ENCODE assay signal across 8 cellular contexts in genomic region chr7:19708397-19709248, GRCh38. TPM values are rescaled to one million over a fixed set of nuclear protein-coding genes. Genes with fewer than 3 reads are reported as not detected.
DNase-seq lines count a peak whose midpoint lies in the region; ATAC-seq and TF ChIP-seq lines count a peak whose summit lies in the region.

Gene POLR1F, minus strand, starts transcription at chr7:19709037. Its CDS starts 21 bp downstream, at chr7:19709016.

- ATAC-seq in GM21737 (IDR thresholded peaks at IDR 0.05; ENCODE audit: unreplicated experiment) (peak; percentile 99), Panc1 (peak; percentile 99)
- peak; percentile 98 to 99 for ATAC-seq in activated T-cell treated with anti-CD3 and anti-CD28 coated beads, Interleukin-2, amount 50 U/mL, for 4 hours

- H3K4me3 Mint-ChIP-seq in activated T-cell treated with anti-CD3 and anti-CD28 coated beads, Interleukin-2, amount 50 U/mL, for 4 hours, result peak within 1 kb of the TSS; percentile 94

- DNase-seq in Panc1 (ENCODE audit: low read depth, low spot score) (peak; percentile 96), esophagus muscularis mucosa (ENCODE audit: extremely low spot score) (peak; percentile 97)
- peak; percentile 91 for DNase-seq in activated T-cell treated with anti-CD3 and anti-CD28 coated beads, Interleukin-2, amount 50 U/mL, for 4 hours
- peak; percentile 86 to 91 for DNase-seq in stimulated activated CD8-positive, alpha-beta memory T cell treated with anti-CD3 and anti-CD28 coated beads, Interleukin-7, amount 100 ng/mL, for 4 hours (ENCODE audit: low read depth in 2 of 2)

- CTCF ChIA-PET in Panc1 (lab: Charles Lee), result interaction anchor here (0.6 to 1.4 kb wide), 5 partner anchors 622 to 1043 kb away, joined by 3 to 6 read pairs (median 4); no protein-coding TSS in a partner anchor

- H3K4me3 ChIP-seq in DOHH2 (ENCODE audit: low read length) (peak within 1 kb of the TSS; percentile 96), KMS-11 (IDR thresholded peaks at IDR 0.05; ENCODE audit: insufficient read depth, low read depth, low read length) (peak within 1 kb of the TSS; percentile 83), Panc1 (ENCODE audit: low read depth in 2 of 2, low read length in 2 of 2) (peak within 1 kb of the TSS; percentile 94 to 98), esophagus muscularis mucosa (peak within 1 kb of the TSS; percentile 81 to 94 (median 88)), muscle layer of duodenum (ENCODE audit: low read depth in 1 of 2, low read length in 2 of 2) (peak within 1 kb of the TSS; percentile 99)

- in situ Hi-C loops in Panc1 (cut with HindIII; ENCODE audit: low pct_unique_long_range_greater_than_20kb, low sequenced_read_pairs), result no loop called here

- WGBS in esophagus muscularis mucosa, result under 1% methylated on average over 50 of the region's 56 CpGs

- H3K79me2 ChIP-seq in DOHH2 (ENCODE audit: control insufficient read depth, low read length), result peaks cover 52% of the 10 kb centered on the region
- H3K79me2 ChIP-seq in KMS-11 (ENCODE audit: insufficient read depth, low read depth), result peaks cover 52% of the 10 kb centered on the region

- intact Hi-C loops in Panc1 (cut with micrococcal nuclease; ENCODE audit: unreplicated experiment) (no loop called here), esophagus muscularis mucosa (cut with DNase I) (no loop called here)

- peaks cover 3% of the 10 kb centered on the region for H3K36me3 Mint-ChIP-seq in activated T-cell treated with anti-CD3 and anti-CD28 coated beads, Interleukin-2, amount 50 U/mL, for 4 hours (ENCODE audit: insufficient read depth)

- no peak for TF ChIP-seq EP300 in esophagus muscularis mucosa (IDR thresholded peaks at IDR 0.05)

- no peaks in the 10 kb centered on the region for H3K27me3 Mint-ChIP-seq in activated T-cell treated with anti-CD3 and anti-CD28 coated beads, Interleukin-2, amount 50 U/mL, for 4 hours (ENCODE audit: low read depth)

- no peaks in the 10 kb centered on the region for H3F3A ChIP-seq in DOHH2 (ENCODE audit: control insufficient read depth, insufficient read depth)

- no peak within 1 kb of the TSS for H3K27ac ChIP-seq in DOHH2 (ENCODE audit: low read depth, low read length)
- peak within 1 kb of the TSS; percentile 58 for H3K27ac ChIP-seq in KMS-11
- peak within 1 kb of the TSS; percentile 90 for H3K27ac ChIP-seq in Panc1 (ENCODE audit: low read length)
- H3K27ac ChIP-seq in esophagus muscularis mucosa (replicated peaks in 1 of 4), result peak within 1 kb of the TSS; percentile 71 to 86 (median 75)
- H3K27ac ChIP-seq in muscle layer of duodenum (ENCODE audit: low read length), result peak within 1 kb of the TSS; percentile 89

- TF ChIP-seq CTCF in DOHH2 (IDR thresholded peaks at IDR 0.05; ENCODE audit: low read depth, low read length, poor library complexity, severe bottlenecking) (peak; percentile 99), KMS-11 (conservative IDR thresholded peaks at IDR 0.05; ENCODE audit: low read depth, low read length) (peak; percentile 94), Panc1 (IDR thresholded peaks at IDR 0.05) (peak; percentile 97), esophagus muscularis mucosa (IDR thresholded peaks at IDR 0.05) (peak; percentile 89 to 96 (median 93))

- H3K9me2 ChIP-seq in DOHH2 (replicated peaks; ENCODE audit: control insufficient read depth, low read length), result no peaks in the 10 kb centered on the region

- BruUV-seq in Panc1 (replicated peaks; lab: Mats Ljungman, UMichigan), result no TSS peak

- no peaks in the 10 kb centered on the region for H3K9me3 Mint-ChIP-seq in activated T-cell treated with anti-CD3 and anti-CD28 coated beads, Interleukin-2, amount 50 U/mL, for 4 hours

- H3K4me1 Mint-ChIP-seq in activated T-cell treated with anti-CD3 and anti-CD28 coated beads, Interleukin-2, amount 50 U/mL, for 4 hours (ENCODE audit: low read depth), result peaks cover 49% of the 10 kb centered on the region

- peak within 1 kb of the TSS; percentile 87 for H2AFZ ChIP-seq in KMS-11 (ENCODE audit: low read depth)

- H4K20me1 ChIP-seq in DOHH2 (ENCODE audit: control insufficient read depth, insufficient read depth, low read depth, low read length) (peaks cover 16% of the 10 kb centered on the region), KMS-11 (ENCODE audit: insufficient read depth) (no peaks in the 10 kb centered on the region)

- H3K27me3 ChIP-seq in DOHH2 (ENCODE audit: control insufficient read depth, low read length), result no peaks in the 10 kb centered on the region
- no peaks in the 10 kb centered on the region for H3K27me3 ChIP-seq in KMS-11 (ENCODE audit: insufficient read depth, low read depth)
- H3K27me3 ChIP-seq in Panc1 (ENCODE audit: control insufficient read depth, insufficient read depth, low read length), result no peaks in the 10 kb centered on the region; the same call in 1 of the 2 replicates
- no peaks in the 10 kb centered on the region for H3K27me3 ChIP-seq in esophagus muscularis mucosa
- no peaks in the 10 kb centered on the region for H3K27me3 ChIP-seq in muscle layer of duodenum (ENCODE audit: low read depth, low read length)

- H3K36me3 ChIP-seq in DOHH2 (ENCODE audit: control insufficient read depth, low read length) (peaks cover 17% of the 10 kb centered on the region), KMS-11 (ENCODE audit: insufficient read depth) (no peaks in the 10 kb centered on the region), Panc1 (ENCODE audit: control insufficient read depth, insufficient read depth, low read length) (no peaks in the 10 kb centered on the region), esophagus muscularis mucosa (peaks cover 0 to under 1% (median 0%) of the 10 kb centered on the region in 4 donors), muscle layer of duodenum (ENCODE audit: control insufficient read depth in 1 of 2, insufficient read depth in 2 of 2, low read length in 2 of 2) (peaks cover 0 to 3% of the 10 kb centered on the region in 2 donors)

- H3K9ac ChIP-seq in KMS-11, result peak within 1 kb of the TSS; percentile 81

- TF ChIP-seq POLR2A in esophagus muscularis mucosa (IDR thresholded peaks at IDR 0.05; ENCODE audit: low read depth), result peak; percentile 61

- H3K4me1 ChIP-seq in DOHH2 (ENCODE audit: control insufficient read depth, low read length), result peaks cover 23% of the 10 kb centered on the region
- H3K4me1 ChIP-seq in KMS-11 (ENCODE audit: low read depth, poor library complexity, severe bottlenecking), result peaks cover 26% of the 10 kb centered on the region
- peaks cover 23% of the 10 kb centered on the region for H3K4me1 ChIP-seq in Panc1 (ENCODE audit: control insufficient read depth, insufficient read depth, low read length)
- peaks cover 19 to 31% (median 27%) of the 10 kb centered on the region in 4 donors for H3K4me1 ChIP-seq in esophagus muscularis mucosa
- H3K4me1 ChIP-seq in muscle layer of duodenum (ENCODE audit: control insufficient read depth in 1 of 2, insufficient read depth in 2 of 2, low read length in 2 of 2), result peaks cover 15 to 22% of the 10 kb centered on the region in 2 donors

- no peaks in the 10 kb centered on the region for H3K9me3 ChIP-seq in DOHH2 (ENCODE audit: control insufficient read depth, insufficient read depth, low read length)
- H3K9me3 ChIP-seq in Panc1 (ENCODE audit: control insufficient read depth, insufficient read depth, low read depth, low read length), result no peaks in the 10 kb centered on the region
- H3K9me3 ChIP-seq in esophagus muscularis mucosa, result no peaks in the 10 kb centered on the region
- no peaks in the 10 kb centered on the region for H3K9me3 ChIP-seq in muscle layer of duodenum (ENCODE audit: control insufficient read depth in 1 of 2, low read length in 2 of 2)

- POLR2A ChIA-PET in Panc1 (lab: Charles Lee), result interaction anchor here (0.6 to 0.7 kb wide), 2 partner anchors 786 to 1360 kb away, joined by 3 to 6 read pairs; no protein-coding TSS in a partner anchor

- H3K4me2 ChIP-seq in DOHH2 (ENCODE audit: low read length) (peak within 1 kb of the TSS; percentile 85), KMS-11 (peak within 1 kb of the TSS; percentile 92)

RNA-seq across cellular contexts. Expression of gene POLR1F, which starts in this region (rescaled TPM):
- total RNA-seq in Panc1 (2021; ENCODE audit: unreplicated experiment) (20.7 TPM), esophagus muscularis mucosa (10 to 100 TPM; 12.5 to 18.7 (median 15.5) TPM)
- polyA plus RNA-seq in Panc1 (2012; ENCODE audit: insufficient read length), result 7.8 TPM
- total RNA-seq in activated T-cell treated with anti-CD3 and anti-CD28 coated beads, Interleukin-2, amount 50 U/mL, for 4 hours, result 10 to 100 TPM; 38.7 to 43.4 (median 38.9) TPM
